ENCODE assay signal across 1 cellular context in genomic region chr22:42619261-42620063, GRCh38.
TF ChIP-seq lines count a peak whose summit lies in the region.

No MANE protein-coding gene starts in this region.

TF ChIP-seq in GM12878, 131 proteins besides CTCF, POLR2A, EP300 and RAD21:
- no peak for TF ChIP-seq ZNF384 (IDR thresholded peaks at IDR 0.05; ENCODE audit: borderline replicate concordance, low read depth, low read length)
- TF ChIP-seq SIN3A (IDR thresholded peaks at IDR 0.05; ENCODE audit: low read depth, low read length): no peak
- no peak for TF ChIP-seq BCL11A (IDR thresholded peaks at IDR 0.05; ENCODE audit: low read depth, low read length)
- TF ChIP-seq, protein P1, sequence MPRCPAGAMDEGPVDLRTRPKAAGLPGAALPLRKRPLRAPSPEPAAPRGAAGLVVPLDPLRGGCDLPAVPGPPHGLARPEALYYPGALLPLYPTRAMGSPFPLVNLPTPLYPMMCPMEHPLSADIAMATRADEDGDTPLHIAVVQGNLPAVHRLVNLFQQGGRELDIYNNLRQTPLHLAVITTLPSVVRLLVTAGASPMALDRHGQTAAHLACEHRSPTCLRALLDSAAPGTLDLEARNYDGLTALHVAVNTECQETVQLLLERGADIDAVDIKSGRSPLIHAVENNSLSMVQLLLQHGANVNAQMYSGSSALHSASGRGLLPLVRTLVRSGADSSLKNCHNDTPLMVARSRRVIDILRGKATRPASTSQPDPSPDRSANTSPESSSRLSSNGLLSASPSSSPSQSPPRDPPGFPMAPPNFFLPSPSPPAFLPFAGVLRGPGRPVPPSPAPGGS (IDR thresholded peaks at IDR 0.05; ENCODE audit: borderline replicate concordance, insufficient read depth, low read depth, low read length, poor library complexity, severe bottlenecking): no peak
